In genomic region chr15:74950078-74951000, GRCh38 we compare ENCODE assay signal across 8 cellular contexts. TPM values are rescaled to one million over a fixed set of nuclear protein-coding genes. Genes with fewer than 3 reads are reported as not detected.
DNase-seq lines count a peak whose midpoint lies in the region; ATAC-seq lines count a peak whose summit lies in the region.

No MANE protein-coding gene starts in this region.

- peaks cover 2% of the 10 kb centered on the region for H3K4me1 ChIP-seq in mesenchymal stem cell (ENCODE audit: control insufficient read depth, insufficient read depth, low read depth, low read length)

- H3K9me3 ChIP-seq in mesenchymal stem cell (ENCODE audit: control insufficient read depth, low read length), result no peaks in the 10 kb centered on the region

- no peak overlapping the region for H3K18ac ChIP-seq in mesenchymal stem cell (ENCODE audit: low read depth in 1 of 2, low read length in 2 of 2)

- H3K27me3 ChIP-seq in H7 (ENCODE audit: control insufficient read depth, insufficient read depth, low read length) (peaks cover 4% of the 10 kb centered on the region; the same call in 1 of the 2 replicates), mesenchymal stem cell (ENCODE audit: control insufficient read depth in 1 of 2, insufficient read depth in 1 of 2, low read length in 2 of 2) (peaks cover 0 to 10% of the 10 kb centered on the region in 2 experiments)

- no peak overlapping the region for H2BK15ac ChIP-seq in mesenchymal stem cell (ENCODE audit: low read depth, poor library complexity, severe bottlenecking)

- peak; percentile 52 to 68 for DNase-seq in AML-193 (lab: John Stamatoyannopoulos, UW)
- DNase-seq in H7, result peak; percentile 80
- DNase-seq in NCI-H774 (lab: John Stamatoyannopoulos, UW), result peak; percentile 41
- DNase-seq in activated CD4-positive, alpha-beta T cell treated with anti-CD3 and anti-CD28 coated beads, Interleukin-2, amount 50 U/mL, for 4 hours, result peak; percentile 76 to 85
- DNase-seq in ecto neural progenitor cell (ENCODE audit: low spot score), result peak; percentile 82
- peak; percentile 83 for DNase-seq in mesenchymal stem cell
- DNase-seq in stimulated activated CD8-positive, alpha-beta memory T cell treated with anti-CD3 and anti-CD28 coated beads, Interleukin-4, amount 100 ng/mL, for 1 hour (ENCODE audit: low read depth in 2 of 2, low spot score in 1 of 2), result peak; percentile 63 to 67

- no peak overlapping the region for H2BK5ac ChIP-seq in mesenchymal stem cell (ENCODE audit: low read depth, low read length, poor library complexity, severe bottlenecking)

- no peak overlapping the region for H3K9ac ChIP-seq in mesenchymal stem cell (ENCODE audit: low read length)

- H3K27ac ChIP-seq in mesenchymal stem cell (ENCODE audit: low read length, poor library complexity, severe bottlenecking), result no peak overlapping the region

- ATAC-seq in HG03025 (IDR thresholded peaks at IDR 0.05; ENCODE audit: low FRiP score, unreplicated experiment), result no peak

- H3K36me3 ChIP-seq in H7 (replicated peaks; ENCODE audit: control insufficient read depth, insufficient read depth, low read length), result no peaks in the 10 kb centered on the region
- H3K36me3 ChIP-seq in mesenchymal stem cell (ENCODE audit: control insufficient read depth in 1 of 2, insufficient read depth in 2 of 2, low read depth in 1 of 2, low read length in 2 of 2), result no peaks in the 10 kb centered on the region

- H3K4ac ChIP-seq in mesenchymal stem cell (ENCODE audit: low read depth in 1 of 2, low read length in 2 of 2), result no peak overlapping the region

- no peaks in the 10 kb centered on the region for H3K79me1 ChIP-seq in mesenchymal stem cell (replicated peaks; ENCODE audit: low read length, poor library complexity, severe bottlenecking)

- H4K91ac ChIP-seq in mesenchymal stem cell (ENCODE audit: low read length), result no peak overlapping the region

- H3K4me3 ChIP-seq in H7 (ENCODE audit: insufficient read depth, low read depth, low read length) (no peak overlapping the region), mesenchymal stem cell (ENCODE audit: insufficient read depth in 1 of 2, low read depth in 1 of 2, low read length in 2 of 2) (no peak overlapping the region)

- H2AFZ ChIP-seq in mesenchymal stem cell (ENCODE audit: low read depth, low read length), result no peak overlapping the region

- no peak overlapping the region for H3K14ac ChIP-seq in mesenchymal stem cell (ENCODE audit: low read length in 2 of 2)

- no peak overlapping the region for H2AK5ac ChIP-seq in mesenchymal stem cell (ENCODE audit: low read length, severe bottlenecking)

- H3K4me2 ChIP-seq in mesenchymal stem cell (ENCODE audit: low read length, poor library complexity, severe bottlenecking), result no peak overlapping the region

- no peak overlapping the region for H2BK12ac ChIP-seq in mesenchymal stem cell (ENCODE audit: low read length in 2 of 2)

- no peak overlapping the region for H4K8ac ChIP-seq in mesenchymal stem cell (ENCODE audit: low read length)

- H3K23ac ChIP-seq in mesenchymal stem cell (ENCODE audit: low read length in 2 of 2), result no peak overlapping the region

- no peak overlapping the region for H2BK120ac ChIP-seq in mesenchymal stem cell (ENCODE audit: low read depth, low read length)

- 59% methylated on average over 7 of the region's 9 CpGs for WGBS in mesenchymal stem cell

RNA-seq across cellular contexts. Expression of gene RPP25, which starts 6.2 kb away (rescaled TPM):
- 40.0 and 40.3 TPM in 2 replicates for total RNA-seq in H7 (2014; rRNA removed; shearing (Covaris generic))
- 13.5 TPM for polyA plus RNA-seq in mesenchymal stem cell (2013, experiment 1 of 2)
- polyA plus RNA-seq in mesenchymal stem cell (2013, experiment 2 of 2), result 13.8 TPM

RNA-seq across cellular contexts. Expression of gene COX5A, which starts 12.5 kb away (rescaled TPM):
- total RNA-seq in H7 (2014; rRNA removed; shearing (Covaris generic)), result 154 and 185 TPM in 2 replicates
- polyA plus RNA-seq in mesenchymal stem cell (2013, experiment 1 of 2), result 303 TPM
- 324 TPM for polyA plus RNA-seq in mesenchymal stem cell (2013, experiment 2 of 2)

RNA-seq across cellular contexts. Expression of gene FAM219B, which starts 43.7 kb away (rescaled TPM):
- 52.1 and 72.0 TPM in 2 replicates for total RNA-seq in H7 (2014; rRNA removed; shearing (Covaris generic))
- polyA plus RNA-seq in mesenchymal stem cell (2013, experiment 1 of 2), result 41.8 TPM
- polyA plus RNA-seq in mesenchymal stem cell (2013, experiment 2 of 2), result 44.0 TPM

RNA-seq across cellular contexts. Expression of gene SCAMP5, which starts 45.0 kb away (rescaled TPM):
- 17.7 and 23.0 TPM in 2 replicates for total RNA-seq in H7 (2014; rRNA removed; shearing (Covaris generic))
- 2.4 TPM for polyA plus RNA-seq in mesenchymal stem cell (2013, experiment 1 of 2)
- polyA plus RNA-seq in mesenchymal stem cell (2013, experiment 2 of 2), result 2.2 TPM
